ENCODE assay signal across 21 cellular contexts in genomic region chr7:47142169-47142866, GRCh38.
DNase-seq lines count a peak whose midpoint lies in the region; ATAC-seq and TF ChIP-seq lines count a peak whose summit lies in the region.
"Had no signal": no experiment of that assay in that cellular context is flagged by ENCODE, and none has a peak within 500 bp of the region (broad histone marks: within the 10 kb centered on the region; RNA-seq: fewer than 3 reads in every experiment).

No MANE protein-coding gene starts in this region.

- no peak overlapping the region for H3K27ac Mint-ChIP-seq in stimulated activated memory B cell treated with anti-CD40 and anti-IgM and Interleukin-4, amounts not matched to agents 10 μg/mL and 1 μg/mL and 100 μg/mL, for 72 hours
- H3K27ac Mint-ChIP-seq: CD4-positive, CD25-positive, alpha-beta regulatory T cell; H9 had no signal

- no peaks in the 10 kb centered on the region for H3K79me2 ChIP-seq in GM23248 (ENCODE audit: insufficient read depth)

- no peaks in the 10 kb centered on the region for H4K20me1 ChIP-seq in GM23248 (ENCODE audit: insufficient read depth)

- H3K36me3 ChIP-seq in GM23248 (ENCODE audit: low read depth) (no peaks in the 10 kb centered on the region), left lung (no peaks in the 10 kb centered on the region), heart right ventricle (no peaks in the 10 kb centered on the region)

- intact Hi-C loops in left lung (cut with DNase I) = no loop called here
- intact Hi-C loops in heart right ventricle (cut with DNase I) = no loop called here

- ATAC-seq in left lung = peak; percentile 45
- no peak for ATAC-seq in heart right ventricle
- ATAC-seq in stimulated activated memory B cell treated with anti-CD40 and anti-IgM and Interleukin-4, amounts not matched to agents 10 μg/mL and 1 μg/mL and 100 μg/mL, for 72 hours = no peak
- ATAC-seq: Panc1 had no signal

- H3K4me1 ChIP-seq in GM23248 (ENCODE audit: insufficient read depth) (peaks cover 30% of the 10 kb centered on the region), left lung (no peaks in the 10 kb centered on the region), heart right ventricle (no peaks in the 10 kb centered on the region)

- H2AFZ ChIP-seq in GM23248 = no peak overlapping the region

- peaks cover 15% of the 10 kb centered on the region for H3F3A ChIP-seq in GM23248 (ENCODE audit: insufficient read depth)

- H3K36me3 Mint-ChIP-seq in stimulated activated memory B cell treated with anti-CD40 and anti-IgM and Interleukin-4, amounts not matched to agents 10 μg/mL and 1 μg/mL and 100 μg/mL, for 72 hours = no peaks in the 10 kb centered on the region
- H3K36me3 Mint-ChIP-seq: CD4-positive, CD25-positive, alpha-beta regulatory T cell had no signal

- TF ChIP-seq CTCF in epithelial cell of esophagus (IDR thresholded peaks at IDR 0.05; ENCODE audit: insufficient read depth, low read depth, low read length, missing control alignments) (no peak), left lung (IDR thresholded peaks at IDR 0.05) (no peak), heart right ventricle (IDR thresholded peaks at IDR 0.05) (no peak)

- no peak overlapping the region for H3K9ac ChIP-seq in GM23248
- H3K9ac ChIP-seq: KMS-11 had no signal

- in situ Hi-C loops in GM23248 (cut with MboI) = no loop called here

- H3K27ac ChIP-seq in GM23248 = no peak overlapping the region
- H3K27ac ChIP-seq in left lung = no peak overlapping the region
- H3K27ac ChIP-seq in heart right ventricle = no peak overlapping the region
- H3K27ac ChIP-seq: KMS-11, RWPE1 had no signal

- H3K9me2 ChIP-seq in GM23248 (ENCODE audit: insufficient read depth) = no peaks in the 10 kb centered on the region

- 44% methylated on average over 10 of the region's 10 CpGs for WGBS in GM23248 (ENCODE audit: low coverage in 1 of 2, low lambda C conversion rate in 2 of 2, missing lambda C conversion rate in 2 of 2), 2 experiments
- WGBS in heart right ventricle, 2 donors = 80 to 83% methylated on average over 10 of the region's 10 CpGs

- no peaks in the 10 kb centered on the region for H3K27me3 ChIP-seq in GM23248 (replicated peaks; ENCODE audit: insufficient read depth)
- H3K27me3 ChIP-seq in left lung = no peaks in the 10 kb centered on the region
- no peaks in the 10 kb centered on the region for H3K27me3 ChIP-seq in heart right ventricle

- no peaks in the 10 kb centered on the region for H3K9me3 Mint-ChIP-seq in stimulated activated memory B cell treated with anti-CD40 and anti-IgM and Interleukin-4, amounts not matched to agents 10 μg/mL and 1 μg/mL and 100 μg/mL, for 72 hours
- H3K9me3 Mint-ChIP-seq: H9 had no signal

- H3K4me3 Mint-ChIP-seq in stimulated activated memory B cell treated with anti-CD40 and anti-IgM and Interleukin-4, amounts not matched to agents 10 μg/mL and 1 μg/mL and 100 μg/mL, for 72 hours = no peak overlapping the region
- H3K4me3 Mint-ChIP-seq: CD4-positive, CD25-positive, alpha-beta regulatory T cell; H9 had no signal

- no peaks in the 10 kb centered on the region for H3K9me3 ChIP-seq in GM23248 (ENCODE audit: low read depth)
- H3K9me3 ChIP-seq in left lung = no peaks in the 10 kb centered on the region
- no peaks in the 10 kb centered on the region for H3K9me3 ChIP-seq in heart right ventricle

- H3K27me3 Mint-ChIP-seq in stimulated activated memory B cell treated with anti-CD40 and anti-IgM and Interleukin-4, amounts not matched to agents 10 μg/mL and 1 μg/mL and 100 μg/mL, for 72 hours = peaks cover 41% of the 10 kb centered on the region
- H3K27me3 Mint-ChIP-seq: CD4-positive, CD25-positive, alpha-beta regulatory T cell had no signal

- DNase-seq in GM23248 (peak; percentile 30), M059J (ENCODE audit: low read depth) (peak; percentile 15), epithelial cell of esophagus (ENCODE audit: low read depth) (peak; percentile 11), left lung (no peak), heart right ventricle (no peak), NCI-H2029 treated with DMSO at 0.1 percent for 48 hours (lab: John Stamatoyannopoulos, UW) (no peak)
- DNase-seq: CD4-positive, CD25-positive, alpha-beta regulatory T cell; H9; HFFc6; NCI-H1092 treated with DMSO at 0.1 percent for 48 hours; NCI-H1436; NCI-H187; NCI-H2171 treated with DMSO at 0.1 percent for 48 hours; NCI-H345; NCI-H510A treated with DMSO at 0.1 percent for 48 hours; NCI-H774; SHP77 had no signal

- H3K4me3 ChIP-seq in GM23248 (0 out of 2 replicates have a peak overlapping the region, but pooled peaks have one; percentile 10), epithelial cell of esophagus (ENCODE audit: low read length) (no peak overlapping the region), left lung (no peak overlapping the region), heart right ventricle (no peak overlapping the region)

- H3K4me1 Mint-ChIP-seq in stimulated activated memory B cell treated with anti-CD40 and anti-IgM and Interleukin-4, amounts not matched to agents 10 μg/mL and 1 μg/mL and 100 μg/mL, for 72 hours = no peaks in the 10 kb centered on the region
- H3K4me1 Mint-ChIP-seq: CD4-positive, CD25-positive, alpha-beta regulatory T cell; H9 had no signal

- H3K4me2 ChIP-seq in GM23248 (ENCODE audit: unreplicated experiment) = peak overlapping the region; percentile 68
- H3K4me2 ChIP-seq: KMS-11 had no signal

Comparison
In these comparisons a context has a peak if more than half of its experiments do, and no peak if none do; other contexts are left out.
1. DNase-seq: peak in GM23248 (single experiment), M059J (single experiment) and epithelial cell of esophagus (single experiment); none in left lung (0 of 2), heart right ventricle (0 of 2) and NCI-H2029 treated with DMSO at 0.1 percent for 48 hours (single experiment).